ENCODE assay signal across 23 cellular contexts in the genomic region with DNA sequence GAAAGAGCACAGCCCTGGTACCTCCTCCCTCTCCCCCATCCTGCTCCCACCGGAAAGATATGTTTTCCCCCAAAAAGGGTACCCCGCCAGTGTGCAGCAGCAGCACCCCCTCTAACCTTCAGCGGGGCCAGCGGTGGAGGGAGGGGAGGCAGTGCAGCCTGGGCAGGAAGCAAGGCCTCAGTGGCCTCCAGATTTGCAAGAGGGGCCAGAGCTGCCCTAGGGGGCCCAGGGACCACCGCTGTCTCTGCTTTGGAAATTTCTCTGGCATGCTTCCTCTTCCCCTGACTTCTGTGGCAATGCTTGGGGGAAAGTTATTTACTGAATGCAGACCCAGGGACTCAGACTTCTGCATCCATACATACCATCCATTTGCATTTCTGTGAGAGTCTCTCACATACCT.
DNase-seq lines count a peak whose midpoint lies in the region; ATAC-seq, FAIRE-seq and TF ChIP-seq lines count a peak whose summit lies in the region.
"Had no signal": no experiment of that assay in that cellular context is flagged by ENCODE, and none has a peak within 500 bp of the region (broad histone marks: within the 10 kb centered on the region; RNA-seq: fewer than 3 reads in every experiment).

No MANE protein-coding gene starts in this region.

- H3K4me2 ChIP-seq in BLaER1, result peak overlapping the region; percentile 75
- H3K4me2 ChIP-seq in keratinocyte (ENCODE audit: control insufficient read depth, extremely low read depth, insufficient read depth, low read depth, low read length), result peak overlapping the region; percentile 24

- H3K9me3 ChIP-seq in BLaER1 (no peaks in the 10 kb centered on the region), T-helper 17 cell (ENCODE audit: control insufficient read depth, low read length, poor library complexity, severe bottlenecking) (no peaks in the 10 kb centered on the region), keratinocyte (ENCODE audit: control insufficient read depth, low read depth, low read length) (no peaks in the 10 kb centered on the region)
- H3K9me3 ChIP-seq: neutrophil had no signal

- no peak overlapping the region for H2AFZ ChIP-seq in keratinocyte (ENCODE audit: control insufficient read depth, low read length)

- H3K27ac Mint-ChIP-seq in activated CD4-positive, alpha-beta T cell treated with anti-CD3 and anti-CD28 coated beads, Interleukin-2, amount 10 ng/mL, durations not matched to agents 24 days and 14 days, result peak overlapping the region; percentile 17
- H3K27ac Mint-ChIP-seq in T-helper 17 cell, result no peak overlapping the region
- H3K27ac Mint-ChIP-seq: dendritic cell treated with granulocyte-macrophage colony-stimulating factor and Interleukin-4, amounts not matched to agents 40 ng/mL and 50 ng/mL, for 4 days; HFFc6; memory B cell; progenitor cell of endocrine pancreas; stimulated activated naive B cell treated with anti-CD40 and anti-IgM and Interleukin-4, amounts not matched to agents 10 μg/mL and 1 μg/mL and 100 μg/mL, for 72 hours had no signal

- ATAC-seq in T-helper 17 cell, result no peak
- ATAC-seq in GM18498 (IDR thresholded peaks at IDR 0.05; ENCODE audit: unreplicated experiment), result no peak
- ATAC-seq: sciatic nerve; stimulated activated naive B cell treated with anti-CD40 and anti-IgM and Interleukin-4, amounts not matched to agents 10 μg/mL and 1 μg/mL and 100 μg/mL, for 72 hours had no signal

- DNase-seq in activated CD4-positive, alpha-beta T cell treated with anti-CD3 and anti-CD28 coated beads, Interleukin-2, amount 10 ng/mL, durations not matched to agents 24 days and 14 days, result no peak
- DNase-seq in activated CD4-positive, alpha-beta T cell treated with anti-CD3 and anti-CD28 coated beads for 1 hour, result no peak
- no peak for DNase-seq in T-helper 17 cell
- DNase-seq in keratinocyte (ENCODE audit: low read depth, low spot score), result no peak
- no peak for DNase-seq in NCI-H2107 treated with DMSO at 0.1 percent for 48 hours (lab: John Stamatoyannopoulos, UW; ENCODE audit: unreplicated experiment)
- no peak for DNase-seq in mucosa of gallbladder (ENCODE audit: low spot score)
- DNase-seq: activated CD4-positive, CD25-positive, alpha-beta regulatory T cell; activated CD8-positive, alpha-beta memory T cell treated with anti-CD3 and anti-CD28 coated beads for 24 hours; central memory CD4-positive, alpha-beta T cell; HFFc6; NCI-H1436; stimulated activated naive B cell treated with anti-CD40 and anti-IgM and Interleukin-4, amounts not matched to agents 10 μg/mL and 1 μg/mL and 100 μg/mL, for 72 hours had no signal

- H3K79me2 ChIP-seq in keratinocyte (ENCODE audit: control insufficient read depth, insufficient read depth, low read length), result no peaks in the 10 kb centered on the region

- dilution Hi-C loops in keratinocyte (cut with MboI; ENCODE audit: extremely low pct_ligation_motif_present, low sequenced_read_pairs), result no loop called here

- H3K9ac ChIP-seq in BLaER1 (no peak overlapping the region), keratinocyte (ENCODE audit: control insufficient read depth, extremely low read depth, insufficient read depth, low read length) (no peak overlapping the region)

- H3K27ac ChIP-seq in BLaER1 (no peak overlapping the region), keratinocyte (ENCODE audit: control insufficient read depth, insufficient read depth, low read length) (no peak overlapping the region)
- H3K27ac ChIP-seq: neutrophil had no signal

- H3K27me3 ChIP-seq in BLaER1 (peaks cover 6% of the 10 kb centered on the region; the same call in 1 of the 2 replicates), keratinocyte (ENCODE audit: control insufficient read depth, extremely low read depth, insufficient read depth, low read length) (no peaks in the 10 kb centered on the region)

- TF ChIP-seq CTCF in keratinocyte (optimal IDR thresholded peaks at IDR 0.05 in 1 of 3, IDR thresholded peaks at IDR 0.05 in 1 of 3, conservative IDR thresholded peaks at IDR 0.05 in 1 of 3; ENCODE audit: extremely low read depth in 1 of 3, insufficient read depth in 2 of 3, low read length in 3 of 3), result no peak

- H3K4me3 Mint-ChIP-seq in activated CD4-positive, alpha-beta T cell treated with anti-CD3 and anti-CD28 coated beads, Interleukin-2, amount 10 ng/mL, durations not matched to agents 24 days and 14 days, result peak overlapping the region; percentile 61
- H3K4me3 Mint-ChIP-seq in T-helper 17 cell, result peak overlapping the region; percentile 5
- H3K4me3 Mint-ChIP-seq: activated T-cell treated with anti-CD3 and anti-CD28 coated beads, Interleukin-2, amount 50 U/mL, for 24 hours; dendritic cell treated with granulocyte-macrophage colony-stimulating factor and Interleukin-4, amounts not matched to agents 40 ng/mL and 50 ng/mL, for 4 days; HFFc6; memory B cell; stimulated activated naive B cell treated with anti-CD40 and anti-IgM and Interleukin-4, amounts not matched to agents 10 μg/mL and 1 μg/mL and 100 μg/mL, for 72 hours had no signal

- peaks cover 15% of the 10 kb centered on the region for H3K27me3 Mint-ChIP-seq in activated CD4-positive, alpha-beta T cell treated with anti-CD3 and anti-CD28 coated beads, Interleukin-2, amount 10 ng/mL, durations not matched to agents 24 days and 14 days
- peaks cover 5% of the 10 kb centered on the region for H3K27me3 Mint-ChIP-seq in T-helper 17 cell

- intact Hi-C loops in activated CD4-positive, alpha-beta T cell treated with anti-CD3 and anti-CD28 coated beads, Interleukin-2, amount 10 ng/mL, durations not matched to agents 24 days and 14 days (cut with micrococcal nuclease), result loop anchor here (2.0 kb wide), 1 partner anchor 36 kb away; no protein-coding TSS in a partner anchor

- H4K20me1 ChIP-seq in BLaER1 (peaks cover 54% of the 10 kb centered on the region; the same call in 1 of the 2 replicates), keratinocyte (ENCODE audit: control insufficient read depth, extremely low read depth, insufficient read depth, low read length) (no peaks in the 10 kb centered on the region)

- H3K36me3 ChIP-seq in BLaER1, result no peaks in the 10 kb centered on the region
- no peaks in the 10 kb centered on the region for H3K36me3 ChIP-seq in keratinocyte (ENCODE audit: control insufficient read depth in 2 of 2, extremely low read depth in 1 of 2, insufficient read depth in 2 of 2, low read length in 2 of 2)
- H3K36me3 ChIP-seq: neutrophil had no signal

- peaks cover 7% of the 10 kb centered on the region for H3K9me1 ChIP-seq in keratinocyte (ENCODE audit: control insufficient read depth, extremely low read depth, insufficient read depth, low read length)

- peaks cover 27% of the 10 kb centered on the region for H3K4me1 ChIP-seq in BLaER1
- H3K4me1 ChIP-seq in keratinocyte (ENCODE audit: control insufficient read depth, extremely low read depth, insufficient read depth, low read length), result peaks cover 46% of the 10 kb centered on the region

- H3K9me3 Mint-ChIP-seq in activated CD4-positive, alpha-beta T cell treated with anti-CD3 and anti-CD28 coated beads, Interleukin-2, amount 10 ng/mL, durations not matched to agents 24 days and 14 days, result no peaks in the 10 kb centered on the region
- H3K9me3 Mint-ChIP-seq: activated T-cell treated with anti-CD3 and anti-CD28 coated beads, Interleukin-2, amount 50 U/mL, for 24 hours; CD4-positive, alpha-beta memory T cell; dendritic cell treated with granulocyte-macrophage colony-stimulating factor and Interleukin-4, amounts not matched to agents 40 ng/mL and 50 ng/mL, for 4 days; HFFc6; memory B cell; stimulated activated naive B cell treated with anti-CD40 and anti-IgM and Interleukin-4, amounts not matched to agents 10 μg/mL and 1 μg/mL and 100 μg/mL, for 72 hours had no signal

- H3K4me1 Mint-ChIP-seq in activated CD4-positive, alpha-beta T cell treated with anti-CD3 and anti-CD28 coated beads, Interleukin-2, amount 10 ng/mL, durations not matched to agents 24 days and 14 days, result peaks cover 40% of the 10 kb centered on the region
- H3K4me1 Mint-ChIP-seq in T-helper 17 cell, result peaks cover 15% of the 10 kb centered on the region

- FAIRE-seq in keratinocyte (lab: Jason Lieb, UNC), result no peak
- FAIRE-seq: endometrium, frontal cortex had no signal

- no peak overlapping the region for H3K4me3 ChIP-seq in BLaER1
- H3K4me3 ChIP-seq in keratinocyte (ENCODE audit: control insufficient read depth in 2 of 3, extremely low read depth in 1 of 3, insufficient read depth in 2 of 3, low read depth in 1 of 3, low read length in 3 of 3), result no peak overlapping the region

- H3K36me3 Mint-ChIP-seq in activated CD4-positive, alpha-beta T cell treated with anti-CD3 and anti-CD28 coated beads, Interleukin-2, amount 10 ng/mL, durations not matched to agents 24 days and 14 days (ENCODE audit: low read depth), result peaks cover 2% of the 10 kb centered on the region
- peaks cover 3% of the 10 kb centered on the region for H3K36me3 Mint-ChIP-seq in T-helper 17 cell (ENCODE audit: low read depth)
- H3K36me3 Mint-ChIP-seq: CD4-positive, alpha-beta memory T cell had no signal
